In genomic region chr3:13455644-13456043, GRCh38 we compare ENCODE assay signal across 17 cellular contexts.
"Had no signal": no experiment of that assay in that cellular context is flagged by ENCODE, and none has a peak within 500 bp of the region (broad histone marks: within the 10 kb centered on the region; RNA-seq: fewer than 3 reads in every experiment).

No MANE protein-coding gene starts in this region.

- H3K9me3 ChIP-seq: testis, upper lobe of left lung had no signal

- H3K9ac ChIP-seq: parathyroid adenoma had no signal

- H3K79me2 ChIP-seq: parathyroid adenoma had no signal

- H2AFZ ChIP-seq: parathyroid adenoma had no signal

- H3K27me3 ChIP-seq: testis, upper lobe of left lung had no signal

- H3K9me3 Mint-ChIP-seq: activated B cell treated with CpG ODN at 0.5 μM for 24 hours; activated CD8-positive, alpha-beta T cell treated with anti-CD3 and anti-CD28 coated beads for 36 hours; activated naive CD4-positive, alpha-beta T cell treated with anti-CD3 and anti-CD28 coated beads for 36 hours; activated naive CD8-positive, alpha-beta T cell treated with anti-CD3 and anti-CD28 coated beads, Interleukin-2, amount 50 U/mL, for 24 hours; activated T-cell treated with anti-CD3 and anti-CD28 coated beads, Interleukin-2, amount 50 U/mL, for 24 hours; activated T-helper 2 cell treated with anti-CD3 and anti-CD28 coated beads, Interferon-gamma antibody, Interleukin-2, Interleukin-4, amounts not matched to agents 10 μg/mL and 5 μg/mL and 100 μg/mL, durations not matched to agents 14 hours and 24 hours and 36 hours; immature natural killer cell; natural killer cell; stimulated activated effector memory CD8-positive, alpha-beta T cell treated with anti-CD3 and anti-CD28 coated beads, Interleukin-12 subunit alpha, Interleukin-12 subunit beta, amount 100 ng/mL, for 72 hours had no signal

- H3K36me3 ChIP-seq: upper lobe of left lung had no signal

- H3K36me3 Mint-ChIP-seq: immature natural killer cell; natural killer cell; stimulated activated effector memory CD8-positive, alpha-beta T cell treated with anti-CD3 and anti-CD28 coated beads, Interleukin-12 subunit alpha, Interleukin-12 subunit beta, amount 100 ng/mL, for 72 hours had no signal

- H3K27ac ChIP-seq: coronary artery, parathyroid adenoma, upper lobe of left lung had no signal

- H3K4me3 ChIP-seq: coronary artery, testis, upper lobe of left lung had no signal

- H3K4me3 Mint-ChIP-seq: activated B cell treated with CpG ODN at 0.5 μM for 24 hours; activated CD8-positive, alpha-beta T cell treated with anti-CD3 and anti-CD28 coated beads for 36 hours; activated naive CD4-positive, alpha-beta T cell treated with anti-CD3 and anti-CD28 coated beads for 36 hours; activated naive CD8-positive, alpha-beta T cell treated with anti-CD3 and anti-CD28 coated beads, Interleukin-2, amount 50 U/mL, for 24 hours; activated T-cell treated with anti-CD3 and anti-CD28 coated beads, Interleukin-2, amount 50 U/mL, for 24 hours; immature natural killer cell; natural killer cell; stimulated activated effector memory CD8-positive, alpha-beta T cell treated with anti-CD3 and anti-CD28 coated beads, Interleukin-12 subunit alpha, Interleukin-12 subunit beta, amount 100 ng/mL, for 72 hours had no signal

- DNase-seq: activated B cell treated with CpG ODN at 0.5 μM for 24 hours; activated CD4-positive, alpha-beta T cell treated with anti-CD3 and anti-CD28 coated beads for 48 hours; activated CD8-positive, alpha-beta T cell treated with anti-CD3 and anti-CD28 coated beads for 36 hours; activated naive CD4-positive, alpha-beta T cell treated with anti-CD3 and anti-CD28 coated beads for 36 hours; activated naive CD8-positive, alpha-beta T cell treated with anti-CD3 and anti-CD28 coated beads, Interleukin-2, amount 50 U/mL, for 24 hours; activated T-cell treated with anti-CD3 and anti-CD28 coated beads, Interleukin-2, amount 50 U/mL, for 24 hours; aorta; immature natural killer cell; natural killer cell; stimulated activated CD4-positive, alpha-beta T cell treated with anti-CD3 and anti-CD28 coated beads, Interleukin-4, amount 100 ng/mL, for 24 hours; upper lobe of left lung had no signal

- H3K27me3 Mint-ChIP-seq: activated B cell treated with CpG ODN at 0.5 μM for 24 hours; activated CD8-positive, alpha-beta T cell treated with anti-CD3 and anti-CD28 coated beads for 36 hours; activated naive CD8-positive, alpha-beta T cell treated with anti-CD3 and anti-CD28 coated beads, Interleukin-2, amount 50 U/mL, for 24 hours; activated T-cell treated with anti-CD3 and anti-CD28 coated beads, Interleukin-2, amount 50 U/mL, for 24 hours had no signal

- ATAC-seq: activated CD8-positive, alpha-beta T cell treated with anti-CD3 and anti-CD28 coated beads for 36 hours; activated naive CD8-positive, alpha-beta T cell treated with anti-CD3 and anti-CD28 coated beads, Interleukin-2, amount 50 U/mL, for 24 hours; natural killer cell; sciatic nerve; stimulated activated effector memory CD8-positive, alpha-beta T cell treated with anti-CD3 and anti-CD28 coated beads, Interleukin-12 subunit alpha, Interleukin-12 subunit beta, amount 100 ng/mL, for 72 hours had no signal

- H3K27ac Mint-ChIP-seq: activated B cell treated with CpG ODN at 0.5 μM for 24 hours; activated CD8-positive, alpha-beta T cell treated with anti-CD3 and anti-CD28 coated beads for 36 hours; activated naive CD4-positive, alpha-beta T cell treated with anti-CD3 and anti-CD28 coated beads for 36 hours; activated naive CD8-positive, alpha-beta T cell treated with anti-CD3 and anti-CD28 coated beads, Interleukin-2, amount 50 U/mL, for 24 hours; activated T-cell treated with anti-CD3 and anti-CD28 coated beads, Interleukin-2, amount 50 U/mL, for 24 hours; activated T-helper 2 cell treated with anti-CD3 and anti-CD28 coated beads, Interferon-gamma antibody, Interleukin-2, Interleukin-4, amounts not matched to agents 10 μg/mL and 5 μg/mL and 100 μg/mL, durations not matched to agents 14 hours and 24 hours and 36 hours; immature natural killer cell; natural killer cell; stimulated activated effector memory CD8-positive, alpha-beta T cell treated with anti-CD3 and anti-CD28 coated beads, Interleukin-12 subunit alpha, Interleukin-12 subunit beta, amount 100 ng/mL, for 72 hours had no signal
